In the genomic region with DNA sequence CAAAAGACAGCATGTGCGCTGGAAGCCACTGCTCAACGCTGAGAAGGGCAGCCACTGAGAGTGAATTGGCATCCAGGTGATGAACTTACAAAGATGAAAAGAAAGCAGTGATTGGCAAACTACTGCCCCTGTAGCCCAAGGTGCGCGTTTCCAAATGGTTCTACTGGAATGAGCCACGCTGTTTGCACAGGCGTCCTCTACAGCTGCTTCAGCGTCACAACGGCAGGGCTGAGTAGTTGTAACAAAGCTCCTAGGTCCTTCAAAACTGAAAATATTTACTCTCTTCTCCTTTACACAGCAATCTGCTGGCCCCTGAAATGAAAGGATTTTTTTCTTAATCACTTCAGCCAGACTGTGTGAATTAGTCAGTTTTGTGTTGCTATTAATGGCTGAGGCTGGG, we compare ENCODE assay signal across 24 cellular contexts.
"Had no signal": no experiment of that assay in that cellular context is flagged by ENCODE, and none has a peak within 500 bp of the region (broad histone marks: within the 10 kb centered on the region; RNA-seq: fewer than 3 reads in every experiment).

No MANE protein-coding gene starts in this region.

- H3K27me3 ChIP-seq: SJSA1 had no signal

- H3K36me3 ChIP-seq: SJSA1 had no signal

- DNase-seq: Kasumi-1; MM.1S; NCI-H1092 treated with DMSO at 0.1 percent for 48 hours; NCI-H1436; NCI-H187; NCI-H2029; NCI-H2081 treated with DMSO at 0.1 percent for 48 hours; NCI-H2171; NCI-H446; NCI-H510A; NCI-H524 treated with DMSO at 0.1 percent for 48 hours; NCI-H69; NCI-H774; NK-92 treated with Interleukin-12 subunit alpha and Interleukin-12 subunit beta, amount 100 ng/mL, for 24 hours; PC-3; SIG-M5 had no signal

- H3K27ac ChIP-seq: KMS-11, RWPE1, SJSA1, SK-N-MC had no signal

- H3K4me3 Mint-ChIP-seq: IgD-negative memory B cell had no signal

- H3K27ac Mint-ChIP-seq: IgD-negative memory B cell had no signal

- H3K27me3 Mint-ChIP-seq: IgD-negative memory B cell had no signal

- ATAC-seq: HepG2, K562, Panc1, PC-3 had no signal

- H3K36me3 Mint-ChIP-seq: IgD-negative memory B cell had no signal

- H3K9me3 ChIP-seq: SJSA1 had no signal

- H3K4me3 ChIP-seq: K562, SJSA1, SK-N-MC had no signal

- H3K9me3 Mint-ChIP-seq: IgD-negative memory B cell had no signal
